ENCODE assay signal across 11 cellular contexts in genomic region chr5:127076730-127077129, GRCh38. TPM values are rescaled to one million over a fixed set of nuclear protein-coding genes. Genes with fewer than 3 reads are reported as not detected.
A peak's percentile ranks its signal among the peaks of the same experiment; 100 is the strongest.
DNase-seq lines count a peak whose midpoint lies in the region; ATAC-seq and TF ChIP-seq lines count a peak whose summit lies in the region.
"Had no signal": no experiment of that assay in that cellular context is flagged by ENCODE, and none has a peak within 500 bp of the region (broad histone marks: within the 10 kb centered on the region; RNA-seq: fewer than 3 reads in every experiment).

No MANE protein-coding gene starts in this region.

- H2AFZ ChIP-seq in GM23248, result peak overlapping the region; percentile 43
- H2AFZ ChIP-seq in smooth muscle cell (ENCODE audit: low read depth), result no peak overlapping the region

- H3K9me2 ChIP-seq in GM23248 (ENCODE audit: insufficient read depth), result no peaks in the 10 kb centered on the region

- H3K4me1 ChIP-seq in GM23248 (ENCODE audit: insufficient read depth), result peaks cover 17% of the 10 kb centered on the region
- H3K4me1 ChIP-seq in mucosa of rectum (ENCODE audit: control insufficient read depth in 2 of 2, insufficient read depth in 2 of 2, low read length in 2 of 2), result peaks cover 10 to 19% of the 10 kb centered on the region in 2 donors
- no peaks in the 10 kb centered on the region for H3K4me1 ChIP-seq in smooth muscle cell (ENCODE audit: low read depth)

- H3F3A ChIP-seq in GM23248 (ENCODE audit: insufficient read depth) (peaks cover 26% of the 10 kb centered on the region), smooth muscle cell (ENCODE audit: low read depth) (no peaks in the 10 kb centered on the region)

- in situ Hi-C loops in GM23248 (cut with MboI), result no loop called here

- H3K4me2 ChIP-seq in GM23248 (ENCODE audit: unreplicated experiment), result no peak overlapping the region
- no peak overlapping the region for H3K4me2 ChIP-seq in smooth muscle cell

- WGBS in GM23248 (ENCODE audit: low coverage in 1 of 2, low lambda C conversion rate in 2 of 2, missing lambda C conversion rate in 2 of 2), 2 experiments, result 35 to 39% methylated on average over 4 of the region's 4 CpGs
- whole genome bisulfite sequencing in smooth muscle cell (ENCODE audit: low lambda C conversion rate), result 59% methylated on average over 4 of the region's 4 CpGs

- H3K36me3 ChIP-seq in GM23248 (ENCODE audit: low read depth) (no peaks in the 10 kb centered on the region), mucosa of rectum (ENCODE audit: control insufficient read depth in 2 of 2, insufficient read depth in 2 of 2, low read length in 2 of 2) (no peaks in the 10 kb centered on the region), smooth muscle cell (ENCODE audit: low read depth) (no peaks in the 10 kb centered on the region)
- H3K36me3 ChIP-seq: neutrophil had no signal

- TF ChIP-seq CTCF in fibroblast of mammary gland (conservative IDR thresholded peaks at IDR 0.05; ENCODE audit: control insufficient read depth, insufficient read depth, low read depth, low read length), result no peak
- TF ChIP-seq CTCF in smooth muscle cell (IDR thresholded peaks at IDR 0.05; ENCODE audit: borderline replicate concordance, insufficient read depth, poor library complexity, severe bottlenecking), result no peak

- DNase-seq in GM23248 (peak; percentile 39), fibroblast of mammary gland (ENCODE audit: low read depth) (peak; percentile 50), smooth muscle cell (lab: John Stamatoyannopoulos, UW; ENCODE audit: unreplicated experiment) (no peak), dedifferentiated amniotic fluid mesenchymal stem cell (ENCODE audit: extremely low spot score) (no peak)
- DNase-seq in activated CD4-positive, alpha-beta T cell treated with anti-CD3 and anti-CD28 coated beads for 48 hours, result no peak
- DNase-seq: activated CD4-positive, alpha-beta T cell treated with anti-CD3 and anti-CD28 coated beads, Interleukin-2, amount 10 ng/mL, durations not matched to agents 7 days and 5 days; activated effector memory CD4-positive, alpha-beta T cell treated with anti-CD3 and anti-CD28 coated beads, Interleukin-2, amount 50 U/mL, for 16 hours had no signal

- no peaks in the 10 kb centered on the region for H4K20me1 ChIP-seq in GM23248 (ENCODE audit: insufficient read depth)
- H4K20me1 ChIP-seq in smooth muscle cell (ENCODE audit: low read depth), result no peaks in the 10 kb centered on the region

- no peak overlapping the region for H3K9ac ChIP-seq in GM23248
- no peak overlapping the region for H3K9ac ChIP-seq in mucosa of rectum (ENCODE audit: low read depth in 1 of 2, low read length in 2 of 2)
- no peak overlapping the region for H3K9ac ChIP-seq in smooth muscle cell (ENCODE audit: low read depth)

- no peak overlapping the region for H3K4me3 ChIP-seq in GM23248
- no peak overlapping the region for H3K4me3 ChIP-seq in fibroblast of mammary gland (ENCODE audit: control insufficient read depth, low read depth, low read length)
- H3K4me3 ChIP-seq in mucosa of rectum (ENCODE audit: low read length in 2 of 2), result no peak overlapping the region
- H3K4me3 ChIP-seq in smooth muscle cell, result no peak overlapping the region

- H3K27ac ChIP-seq in GM23248 (no peak overlapping the region), mucosa of rectum (ENCODE audit: low read depth in 2 of 2, low read length in 2 of 2) (peak overlapping the region; percentile 14 to 56), smooth muscle cell (ENCODE audit: low read depth) (no peak overlapping the region)
- H3K27ac ChIP-seq: neutrophil had no signal

- no peaks in the 10 kb centered on the region for H3K27me3 ChIP-seq in GM23248 (replicated peaks; ENCODE audit: insufficient read depth)
- no peaks in the 10 kb centered on the region for H3K27me3 ChIP-seq in mucosa of rectum (ENCODE audit: control insufficient read depth in 2 of 2, insufficient read depth in 2 of 2, low read length in 2 of 2)
- H3K27me3 ChIP-seq in smooth muscle cell (ENCODE audit: low read depth), result no peaks in the 10 kb centered on the region
- H3K27me3 ChIP-seq: neutrophil had no signal

- no peak for ATAC-seq in GM21526 (IDR thresholded peaks at IDR 0.05; ENCODE audit: low FRiP score, unreplicated experiment)

- H3K79me2 ChIP-seq in GM23248 (ENCODE audit: insufficient read depth), result no peaks in the 10 kb centered on the region
- no peaks in the 10 kb centered on the region for H3K79me2 ChIP-seq in smooth muscle cell (ENCODE audit: low read depth)

- H3K9me3 ChIP-seq in GM23248 (ENCODE audit: low read depth) (no peaks in the 10 kb centered on the region), mucosa of rectum (ENCODE audit: control insufficient read depth in 2 of 2, low read length in 2 of 2) (no peaks in the 10 kb centered on the region), smooth muscle cell (replicated peaks; ENCODE audit: low read depth) (no peaks in the 10 kb centered on the region)
- H3K9me3 ChIP-seq: neutrophil had no signal

TF ChIP-seq in PFSK-1, 5 proteins besides CTCF, POLR2A, EP300 and RAD21:
- TF ChIP-seq TAF1 (IDR thresholded peaks at IDR 0.05; ENCODE audit: borderline replicate concordance, insufficient read depth, low read length) (no peak), FOXP2 (optimal IDR thresholded peaks at IDR 0.05; ENCODE audit: borderline replicate concordance, extremely low read depth, extremely low read length, insufficient read depth) (no peak), REST (IDR thresholded peaks at IDR 0.05; ENCODE audit: insufficient read depth in 1 of 2, low read depth in 2 of 2, low read length in 2 of 2) (peak in 1 of 2 experiments; percentile 53; a peak in 1 of 4 replicates), SIN3A (IDR thresholded peaks at IDR 0.05; ENCODE audit: borderline replicate concordance, insufficient read depth, low read length) (peak; percentile 60; the same call in 1 of the 2 replicates), POLR2AphosphoS5 (IDR thresholded peaks at IDR 0.05; ENCODE audit: low read depth, low read length) (no peak)

RNA-seq across cellular contexts. Expression of gene C5orf63, which starts 3.4 kb away (rescaled TPM):
- total RNA-seq in GM23248 (2014; rRNA removed; shearing (Covaris generic)), result 0.97 and 1.3 TPM in 2 replicates
- polyA plus RNA-seq in GM23248 (2016; fragmentation: Nextera tagmentation; extraction: Ambion mirVana), result 7.0 and 7.2 TPM in 2 replicates
- 0.05 TPM for polyA plus RNA-seq in PFSK-1 (2012; ENCODE audit: insufficient read length, low read depth)
- total RNA-seq in smooth muscle cell, result 0.09 TPM in 1 of 2 replicates, not detected in the other
- polyA plus RNA-seq in smooth muscle cell, result 0.84 and 2.1 TPM in 2 replicates

RNA-seq across cellular contexts. Expression of gene MARCHF3, which starts 46.4 kb away (rescaled TPM):
- total RNA-seq in GM23248 (2014; rRNA removed; shearing (Covaris generic)), result 3.8 and 4.8 TPM in 2 replicates
- 5.5 and 5.8 TPM in 2 replicates for polyA plus RNA-seq in GM23248 (2016; fragmentation: Nextera tagmentation; extraction: Ambion mirVana)
- 49.3 TPM for polyA plus RNA-seq in PFSK-1 (2012; ENCODE audit: insufficient read length, low read depth)
- 6.7 and 30.8 TPM in 2 replicates for total RNA-seq in smooth muscle cell
- 16.8 and 17.8 TPM in 2 replicates for polyA plus RNA-seq in smooth muscle cell

Comparison
In these comparisons a context has a peak if more than half of its experiments do, and no peak if none do; other contexts are left out.
1. DNase-seq: peak in GM23248 (single experiment) and fibroblast of mammary gland (single experiment); none in activated CD4-positive, alpha-beta T cell treated with anti-CD3 and anti-CD28 coated beads for 48 hours (single experiment), smooth muscle cell (single experiment) and dedifferentiated amniotic fluid mesenchymal stem cell (single experiment).
2. H3K27ac ChIP-seq: peak in mucosa of rectum (2 of 2); none in GM23248 (single experiment) and smooth muscle cell (single experiment).